Comparison of ENCODE assay signal across 10 cellular contexts in genomic region chr12:52871291-52871961, GRCh38. TPM values are rescaled to one million over a fixed set of nuclear protein-coding genes. Genes with fewer than 3 reads are reported as not detected.
A peak's percentile ranks its signal among the peaks of the same experiment; 100 is the strongest.
DNase-seq lines count a peak whose midpoint lies in the region; ATAC-seq and TF ChIP-seq lines count a peak whose summit lies in the region.
"Had no signal": no experiment of that assay in that cellular context is flagged by ENCODE, and none has a peak within 500 bp of the region (broad histone marks: within the 10 kb centered on the region; RNA-seq: fewer than 3 reads in every experiment).

No MANE protein-coding gene starts in this region.

- H3K27ac ChIP-seq in epithelial cell of prostate: peak overlapping the region; percentile 99

- no peaks in the 10 kb centered on the region for H3K36me3 Mint-ChIP-seq in nephron (ENCODE audit: low read depth)
- no peaks in the 10 kb centered on the region for H3K36me3 Mint-ChIP-seq in activated T-cell treated with anti-CD3 and anti-CD28 coated beads, Interleukin-2, amount 50 U/mL, for 72 hours (ENCODE audit: insufficient read depth in 2 of 2)

- H3K4me1 Mint-ChIP-seq in nephron: peaks cover 32% of the 10 kb centered on the region
- peaks cover 42% of the 10 kb centered on the region for H3K4me1 Mint-ChIP-seq in activated T-cell treated with anti-CD3 and anti-CD28 coated beads, Interleukin-2, amount 50 U/mL, for 72 hours (ENCODE audit: low read depth)

- ATAC-seq in HG03432 (IDR thresholded peaks at IDR 0.05; ENCODE audit: unreplicated experiment) (no peak), HG03097 (IDR thresholded peaks at IDR 0.05; ENCODE audit: low FRiP score, unreplicated experiment) (no peak)
- no peak for ATAC-seq in activated T-cell treated with anti-CD3 and anti-CD28 coated beads, Interleukin-2, amount 50 U/mL, for 72 hours (replicated peaks in 1 of 2)

- H3K9me3 Mint-ChIP-seq in nephron: no peaks in the 10 kb centered on the region
- no peaks in the 10 kb centered on the region for H3K9me3 Mint-ChIP-seq in activated T-cell treated with anti-CD3 and anti-CD28 coated beads, Interleukin-2, amount 50 U/mL, for 72 hours

- H3K27ac Mint-ChIP-seq in nephron: peak overlapping the region; percentile 61 to 90 (median 62)
- no peak overlapping the region for H3K27ac Mint-ChIP-seq in activated T-cell treated with anti-CD3 and anti-CD28 coated beads, Interleukin-2, amount 50 U/mL, for 72 hours

- peak; percentile 38 for DNase-seq in AG09309 (ENCODE audit: low read depth)
- DNase-seq in NCI-H2171 (lab: John Stamatoyannopoulos, UW): peak; percentile 23
- peak; percentile 99 for DNase-seq in epithelial cell of prostate (ENCODE audit: low read depth, low spot score)
- no peak for DNase-seq in NCI-H82 treated with DMSO at 0.1 percent for 48 hours (lab: John Stamatoyannopoulos, UW; ENCODE audit: unreplicated experiment)
- DNase-seq in activated T-cell treated with anti-CD3 and anti-CD28 coated beads, Interleukin-2, amount 50 U/mL, for 72 hours: no peak
- DNase-seq: NCI-H2081 treated with DMSO at 0.1 percent for 48 hours had no signal

- H3K4me3 ChIP-seq in AG09309 (ENCODE audit: control insufficient read depth, low read depth, low read length): no peak overlapping the region

- H3K27me3 Mint-ChIP-seq in nephron (ENCODE audit: low read depth): peaks cover 33% of the 10 kb centered on the region
- peaks cover 16% of the 10 kb centered on the region for H3K27me3 Mint-ChIP-seq in activated T-cell treated with anti-CD3 and anti-CD28 coated beads, Interleukin-2, amount 50 U/mL, for 72 hours (ENCODE audit: low read depth)

- peak overlapping the region in 1 of 3 experiments; percentile 35 for H3K4me3 Mint-ChIP-seq in nephron
- H3K4me3 Mint-ChIP-seq in activated T-cell treated with anti-CD3 and anti-CD28 coated beads, Interleukin-2, amount 50 U/mL, for 72 hours: no peak overlapping the region

- TF ChIP-seq CTCF in AG09309 (IDR thresholded peaks at IDR 0.05; ENCODE audit: control insufficient read depth, insufficient read depth, low read depth, low read length, missing control alignments) (no peak), nephron (IDR thresholded peaks at IDR 0.05; ENCODE audit: unreplicated experiment in 3 of 3) (no peak)

RNA-seq across cellular contexts. Expression of gene KRT78, which starts 22.6 kb away (rescaled TPM):
- total RNA-seq in activated T-cell treated with anti-CD3 and anti-CD28 coated beads, Interleukin-2, amount 50 U/mL, for 72 hours: not detected
- total RNA-seq: activated CD8-positive, alpha-beta memory T cell treated with anti-CD3 and anti-CD28 coated beads for 36 hours had no signal

RNA-seq across cellular contexts. Expression of gene KRT8, which starts 33.5 kb away (rescaled TPM):
- total RNA-seq in activated T-cell treated with anti-CD3 and anti-CD28 coated beads, Interleukin-2, amount 50 U/mL, for 72 hours: under 1 TPM; 0.65 TPM
- total RNA-seq: activated CD8-positive, alpha-beta memory T cell treated with anti-CD3 and anti-CD28 coated beads for 36 hours had no signal

RNA-seq across cellular contexts. Expression of gene KRT79, which starts 37.3 kb away (rescaled TPM):
- total RNA-seq in activated T-cell treated with anti-CD3 and anti-CD28 coated beads, Interleukin-2, amount 50 U/mL, for 72 hours: under 1 TPM; 0.19 to 0.26 TPM

RNA-seq across cellular contexts. Expression of gene KRT4, which starts 57.5 kb away (rescaled TPM):
- under 1 TPM in 1 of 2 donors, not detected in 1; 0.10 TPM for total RNA-seq in activated T-cell treated with anti-CD3 and anti-CD28 coated beads, Interleukin-2, amount 50 U/mL, for 72 hours
- total RNA-seq: activated CD8-positive, alpha-beta memory T cell treated with anti-CD3 and anti-CD28 coated beads for 36 hours had no signal

Comparison
In these comparisons a context has a peak if more than half of its experiments do, and no peak if none do; other contexts are left out.
1. DNase-seq: peak in AG09309 (single experiment), NCI-H2171 (single experiment) and epithelial cell of prostate (single experiment); none in NCI-H82 treated with DMSO at 0.1 percent for 48 hours (single experiment) and activated T-cell treated with anti-CD3 and anti-CD28 coated beads, Interleukin-2, amount 50 U/mL, for 72 hours (0 of 2).